Comparison of ENCODE assay signal across 14 cellular contexts in the genomic region with DNA sequence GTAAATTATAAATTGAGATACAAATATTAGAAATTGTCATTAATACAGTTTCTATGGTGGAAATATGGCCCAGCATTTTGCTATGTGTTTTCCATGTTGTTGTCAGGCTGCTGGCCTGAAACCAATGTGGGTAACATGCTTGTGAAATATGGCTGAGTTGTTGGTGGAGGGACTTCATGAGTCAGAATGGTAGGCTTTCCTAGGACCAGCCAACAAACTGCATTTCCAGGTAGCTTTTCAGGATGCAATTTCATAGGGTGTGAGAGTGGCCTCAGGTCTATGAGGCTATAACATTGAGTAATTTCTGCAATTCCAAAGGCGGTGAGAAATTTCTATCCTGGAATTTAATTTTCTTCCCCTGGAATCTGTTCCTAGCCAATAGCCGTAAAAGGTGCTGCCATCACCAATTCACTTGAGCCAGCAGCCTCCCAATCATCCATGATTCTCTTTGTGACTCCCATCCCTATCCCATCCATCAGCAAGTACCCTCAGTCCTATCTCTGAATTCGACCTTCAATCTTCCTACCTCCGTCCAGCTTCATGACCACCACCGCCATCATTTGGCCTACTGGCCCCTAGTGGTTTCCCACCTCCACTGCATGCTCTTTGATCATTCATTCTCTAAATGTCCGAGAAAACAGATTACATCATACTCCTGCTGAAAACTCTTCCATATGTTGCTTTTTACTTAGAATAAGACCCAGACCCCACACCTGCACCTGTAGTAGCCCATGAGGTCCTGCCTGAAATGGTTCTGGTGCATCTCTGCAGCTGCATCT.
DNase-seq lines count a peak whose midpoint lies in the region; ATAC-seq and TF ChIP-seq lines count a peak whose summit lies in the region.
"Had no signal": no experiment of that assay in that cellular context is flagged by ENCODE, and none has a peak within 500 bp of the region (broad histone marks: within the 10 kb centered on the region; RNA-seq: fewer than 3 reads in every experiment).

No MANE protein-coding gene starts in this region.

- H3K4me3 ChIP-seq in fibroblast of the aortic adventitia (ENCODE audit: low read depth, low read length), result no peak overlapping the region
- H3K4me3 ChIP-seq: gastrocnemius medialis, Peyer's patch had no signal

- CTCF ChIA-PET in RWPE1 (lab: Yijun Ruan, JAX), result no interaction called here

- DNase-seq in RWPE1 (ENCODE audit: low spot score) (no peak), fibroblast of the aortic adventitia (ENCODE audit: low read depth) (no peak), HK-2 (ENCODE audit: unreplicated experiment) (no peak)
- DNase-seq in activated CD4-positive, alpha-beta T cell treated with anti-CD3 and anti-CD28 coated beads, Interleukin-2, amount 50 U/mL, for 4 hours, result no peak
- DNase-seq: central memory CD4-positive, alpha-beta T cell; gastrocnemius medialis; NCI-H1694 treated with DMSO at 0.1 percent for 48 hours; Peyer's patch; stimulated activated CD4-positive, alpha-beta T cell treated with anti-CD3 and anti-CD28 coated beads, Interleukin-2, amount 100 ng/mL, for 48 hours had no signal

- H3K27ac ChIP-seq in 22Rv1 (no peak overlapping the region), RWPE1 (peak overlapping the region; percentile 56; the same call in 1 of the 2 replicates)
- H3K27ac ChIP-seq: gastrocnemius medialis, parathyroid adenoma, Peyer's patch had no signal

- TF ChIP-seq CTCF in 22Rv1 (IDR thresholded peaks at IDR 0.05), result peak; percentile 50
- peak; percentile 27; the same call in 1 of the 2 replicates for TF ChIP-seq CTCF in GM12874 (IDR thresholded peaks at IDR 0.05; ENCODE audit: insufficient read depth, low read depth, low read length)
- no peak for TF ChIP-seq CTCF in RWPE1 (conservative IDR thresholded peaks at IDR 0.05; ENCODE audit: low read depth)
- TF ChIP-seq CTCF in fibroblast of the aortic adventitia (IDR thresholded peaks at IDR 0.05; ENCODE audit: insufficient read depth, low read length), result peak; percentile 23

- no peak for ATAC-seq in HG03097 (IDR thresholded peaks at IDR 0.05; ENCODE audit: low FRiP score, unreplicated experiment)
- no peak for ATAC-seq in GM18861 (IDR thresholded peaks at IDR 0.05; ENCODE audit: unreplicated experiment)
- ATAC-seq: gastrocnemius medialis had no signal

- POLR2A ChIA-PET in RWPE1 (lab: Yijun Ruan, JAX; ENCODE audit: low non-redundant PET), result no interaction called here
